Comparison of ENCODE assay signal across 14 cellular contexts in the genomic region with DNA sequence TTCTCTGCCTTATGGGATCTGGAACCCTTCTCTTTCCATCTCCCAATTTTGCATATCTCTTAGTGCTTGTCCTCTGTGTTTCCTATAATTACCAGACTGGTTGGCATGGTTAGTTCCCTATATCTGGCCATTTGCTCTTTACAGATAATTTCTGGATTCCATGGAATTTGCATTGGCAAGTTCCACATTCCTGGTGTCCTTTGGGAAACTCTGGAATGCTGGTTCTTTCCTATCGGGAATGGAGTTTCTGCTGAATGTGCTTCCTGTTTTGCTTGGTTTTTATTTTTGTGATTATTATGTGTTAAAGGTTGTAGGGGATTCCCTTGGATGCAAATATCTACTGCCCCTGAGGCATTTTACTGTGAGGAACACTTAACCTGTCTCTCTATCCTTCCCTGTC.
"Had no signal": no experiment of that assay in that cellular context is flagged by ENCODE, and none has a peak within 500 bp of the region (broad histone marks: within the 10 kb centered on the region; RNA-seq: fewer than 3 reads in every experiment).

No MANE protein-coding gene starts in this region.

- FAIRE-seq: keratinocyte, pancreas had no signal

- H3K36me3 ChIP-seq: gastrocnemius medialis, pancreas, thoracic aorta had no signal

- DNase-seq: activated effector memory CD4-positive, alpha-beta T cell treated with Interleukin-2 at 50 U/mL for 16 hours; activated T-cell treated with anti-CD3 and anti-CD28 coated beads, Interleukin-2, amount 50 U/mL, for 1 hour; caudate nucleus; cortex of kidney; gastrocnemius medialis; left ventricle myocardium superior; pancreas; stimulated activated CD4-positive, alpha-beta T cell treated with anti-CD3 and anti-CD28 coated beads, Interleukin-4, amount 100 ng/mL, for 1 hour; stimulated activated naive CD8-positive, alpha-beta T cell treated with anti-CD3 and anti-CD28 coated beads, Interleukin-15, amount 100 ng/mL, for 72 hours; T-helper 2 cell had no signal

- H3K9me3 ChIP-seq: gastrocnemius medialis, pancreas, thoracic aorta had no signal

- H3K4me3 Mint-ChIP-seq: neural crest cell; stimulated activated naive CD8-positive, alpha-beta T cell treated with anti-CD3 and anti-CD28 coated beads, Interleukin-15, amount 100 ng/mL, for 72 hours had no signal

- H3K4me3 ChIP-seq: gastrocnemius medialis, pancreas, thoracic aorta had no signal

- H3K27ac ChIP-seq: gastrocnemius medialis, pancreas, thoracic aorta had no signal

- H3K9me3 Mint-ChIP-seq: activated naive CD4-positive, alpha-beta T cell treated with anti-CD3 and anti-CD28 coated beads, Interleukin-2, amount 50 U/mL, for 24 hours; neural crest cell had no signal

- ATAC-seq: gastrocnemius medialis; left ventricle myocardium superior; pancreas; stimulated activated naive CD8-positive, alpha-beta T cell treated with anti-CD3 and anti-CD28 coated beads, Interleukin-15, amount 100 ng/mL, for 72 hours had no signal

- H3K27ac Mint-ChIP-seq: activated naive CD4-positive, alpha-beta T cell treated with anti-CD3 and anti-CD28 coated beads, Interleukin-2, amount 50 U/mL, for 24 hours; stimulated activated naive CD8-positive, alpha-beta T cell treated with anti-CD3 and anti-CD28 coated beads, Interleukin-15, amount 100 ng/mL, for 72 hours had no signal

- H3K27me3 Mint-ChIP-seq: activated naive CD4-positive, alpha-beta T cell treated with anti-CD3 and anti-CD28 coated beads, Interleukin-2, amount 50 U/mL, for 24 hours; stimulated activated naive CD8-positive, alpha-beta T cell treated with anti-CD3 and anti-CD28 coated beads, Interleukin-15, amount 100 ng/mL, for 72 hours had no signal

- H3K4me1 ChIP-seq: pancreas had no signal

- H3K27me3 ChIP-seq: gastrocnemius medialis, pancreas had no signal

- H3K36me3 Mint-ChIP-seq: activated naive CD4-positive, alpha-beta T cell treated with anti-CD3 and anti-CD28 coated beads, Interleukin-2, amount 50 U/mL, for 24 hours had no signal
